24 cellular contexts compared by ENCODE assay signal in genomic region chr21:38284221-38284620, GRCh38. TPM values are rescaled to one million over a fixed set of nuclear protein-coding genes. Genes with fewer than 3 reads are reported as not detected.
"Had no signal": no experiment of that assay in that cellular context is flagged by ENCODE, and none has a peak within 500 bp of the region (broad histone marks: within the 10 kb centered on the region; RNA-seq: fewer than 3 reads in every experiment).

No MANE protein-coding gene starts in this region.

- H3K4me3 ChIP-seq: body of pancreas, cardiac muscle cell, heart right ventricle, stomach, suprapubic skin, transverse colon, uterus had no signal

- H3K27me3 ChIP-seq: body of pancreas, cardiac muscle cell, heart right ventricle, stomach, suprapubic skin, transverse colon, uterus had no signal

- DNase-seq: activated CD4-positive, alpha-beta T cell treated with anti-CD3 and anti-CD28 coated beads, Interleukin-2, amount 10 ng/mL, durations not matched to agents 7 days and 5 days; activated CD4-positive, CD25-positive, alpha-beta regulatory T cell treated with anti-CD3 and anti-CD28 coated beads, Interleukin-2, amount 50 U/mL, for 72 hours; activated CD8-positive, alpha-beta T cell treated with anti-CD3 and anti-CD28 coated beads for 36 hours; activated gamma-delta T cell; activated naive CD4-positive, alpha-beta T cell treated with anti-CD3 and anti-CD28 coated beads, Interleukin-2, amount 50 U/mL, for 16 hours; activated naive CD8-positive, alpha-beta T cell treated with anti-CD3 and anti-CD28 coated beads, Interleukin-2, amount 50 U/mL, for 24 hours; anterior cingulate cortex; body of pancreas; effector CD4-positive, alpha-beta T cell; heart right ventricle; islet precursor cell; left ventricle myocardium superior; nephron progenitor cell; nucleus accumbens; right cardiac atrium; stimulated activated CD4-positive, alpha-beta T cell treated with anti-CD3 and anti-CD28 coated beads, Interleukin-12 subunit alpha, Interleukin-12 subunit beta, amount 100 ng/mL, for 4 hours; stomach; transverse colon; uterus had no signal

- H3K36me3 ChIP-seq: cardiac muscle cell, heart right ventricle, stomach, suprapubic skin, transverse colon, uterus had no signal

- H3K9me3 ChIP-seq: body of pancreas, heart right ventricle, stomach, suprapubic skin, transverse colon, uterus had no signal

- H3K4me1 ChIP-seq: body of pancreas, parathyroid adenoma, stomach, transverse colon, uterus had no signal

- ATAC-seq: activated CD8-positive, alpha-beta T cell treated with anti-CD3 and anti-CD28 coated beads for 36 hours; activated naive CD8-positive, alpha-beta T cell treated with anti-CD3 and anti-CD28 coated beads, Interleukin-2, amount 50 U/mL, for 24 hours; body of pancreas; heart right ventricle; left ventricle myocardium superior; right cardiac atrium had no signal

- H3K27ac ChIP-seq: body of pancreas, cardiac muscle cell, parathyroid adenoma, suprapubic skin, transverse colon, uterus, VCaP had no signal

RNA-seq across cellular contexts. Expression of gene KCNJ15, which starts 27.4 kb away (rescaled TPM):
- total RNA-seq: activated CD4-positive, alpha-beta T cell treated with anti-CD3 and anti-CD28 coated beads, Interleukin-2, amount 10 ng/mL, durations not matched to agents 7 days and 5 days; cardiac muscle cell; cerebellum had no signal
